Comparison of ENCODE assay signal across 18 cellular contexts in genomic region chr10:119153041-119153440, GRCh38.
"Had no signal": no experiment of that assay in that cellular context is flagged by ENCODE, and none has a peak within 500 bp of the region (broad histone marks: within the 10 kb centered on the region; RNA-seq: fewer than 3 reads in every experiment).

No MANE protein-coding gene starts in this region.

- H3K27ac ChIP-seq: SJSA1, SK-N-MC had no signal

- H3K9me3 ChIP-seq: MG63, SJSA1 had no signal

- H3K27me3 ChIP-seq: MG63, SJSA1 had no signal

- DNase-seq: KBM-7, MG63, NCI-H1092, NCI-H1105 treated with DMSO at 0.1 percent for 48 hours, NCI-H1417 treated with DMSO at 0.1 percent for 48 hours, NCI-H146, NCI-H1694 treated with DMSO at 0.1 percent for 48 hours, NCI-H1930, NCI-H2081, NCI-H2107, NCI-H2227 treated with DMSO at 0.1 percent for 48 hours, NCI-H69, NCI-H774, Right ventricle myocardium superior, RPMI8226, SIG-M5 had no signal

- H3K4me1 ChIP-seq: SJSA1 had no signal

- H3K4me3 ChIP-seq: MG63, SJSA1, SK-N-MC had no signal
